In genomic region chr6:106014930-106015329, GRCh38 we compare ENCODE assay signal across 19 cellular contexts.
DNase-seq lines count a peak whose midpoint lies in the region; ATAC-seq and TF ChIP-seq lines count a peak whose summit lies in the region.
"Had no signal": no experiment of that assay in that cellular context is flagged by ENCODE, and none has a peak within 500 bp of the region (broad histone marks: within the 10 kb centered on the region; RNA-seq: fewer than 3 reads in every experiment).

No MANE protein-coding gene starts in this region.

- H3K4me3 Mint-ChIP-seq in WTC11: no peak overlapping the region
- H3K4me3 Mint-ChIP-seq in neural progenitor cell: no peak overlapping the region
- H3K4me3 Mint-ChIP-seq: CD4-positive, alpha-beta memory T cell; HFFc6 had no signal

- CTCF ChIA-PET in WTC11 (lab: Charles Lee): interaction anchor here (0.8 to 1.1 kb wide), 2 partner anchors 13 to 58 kb away, joined by 4 read pairs; no protein-coding TSS in a partner anchor

- peaks cover 10% of the 10 kb centered on the region for H3K27me3 Mint-ChIP-seq in WTC11 (ENCODE audit: low read depth)
- peaks cover 4% of the 10 kb centered on the region for H3K27me3 Mint-ChIP-seq in neural progenitor cell (ENCODE audit: insufficient read depth, low read depth)

- H3K27ac Mint-ChIP-seq in WTC11 (peak overlapping the region; percentile 61), neural progenitor cell (no peak overlapping the region)
- H3K27ac Mint-ChIP-seq: CD4-positive, alpha-beta memory T cell; HFFc6 had no signal

- peaks cover 23% of the 10 kb centered on the region for H3K4me1 Mint-ChIP-seq in WTC11
- peaks cover 16% of the 10 kb centered on the region for H3K4me1 Mint-ChIP-seq in neural progenitor cell

- POLR2A ChIA-PET in WTC11 (lab: Charles Lee): no interaction called here

- H3K4me3 ChIP-seq in HAP-1 (no peak overlapping the region), iPS-18a (ENCODE audit: low read length) (no peak overlapping the region), neural progenitor cell (no peak overlapping the region), psoas muscle (no peak overlapping the region)
- H3K4me3 ChIP-seq: K562 had no signal

- no peaks in the 10 kb centered on the region for H3K36me3 Mint-ChIP-seq in WTC11
- H3K36me3 Mint-ChIP-seq in neural progenitor cell: no peaks in the 10 kb centered on the region
- H3K36me3 Mint-ChIP-seq: CD4-positive, alpha-beta memory T cell had no signal

- intact Hi-C loops in psoas muscle (cut with DNase I): no loop called here

- H3K79me2 ChIP-seq in neural progenitor cell (ENCODE audit: low read depth): no peaks in the 10 kb centered on the region

- peaks cover 29% of the 10 kb centered on the region for H3F3A ChIP-seq in neural progenitor cell (ENCODE audit: low read depth)

- no peak overlapping the region for H2AFZ ChIP-seq in neural progenitor cell (replicated peaks)

- no peaks in the 10 kb centered on the region for H4K20me1 ChIP-seq in neural progenitor cell (ENCODE audit: low read depth)

- H3K36me3 ChIP-seq in HAP-1 (replicated peaks) (no peaks in the 10 kb centered on the region), iPS-18a (ENCODE audit: control insufficient read depth, low read depth, low read length) (no peaks in the 10 kb centered on the region), neural progenitor cell (no peaks in the 10 kb centered on the region), psoas muscle (ENCODE audit: insufficient read depth in 1 of 2, low read depth in 1 of 2) (no peaks in the 10 kb centered on the region)

- DNase-seq in HAP-1 (ENCODE audit: low spot score in 2 of 2) (peak; percentile 55 to 82), WTC11 (ENCODE audit: low spot score) (no peak), neural progenitor cell (ENCODE audit: low spot score) (peak; percentile 39), CD1c-positive myeloid dendritic cell (ENCODE audit: extremely low spot score) (no peak), HUDEP-2 (lab: John Stamatoyannopoulos, UW; ENCODE audit: unreplicated experiment in 76 of 76) (no peak), psoas muscle (no peak)
- DNase-seq: ACHN; AML-193; CD4-positive, alpha-beta memory T cell; DMS153; DMS79; GF-D8; HFFc6; IMR-90 had no signal

- no peaks in the 10 kb centered on the region for H3K9me3 ChIP-seq in HAP-1
- H3K9me3 ChIP-seq in iPS-18a (ENCODE audit: control insufficient read depth, low read depth, low read length): no peaks in the 10 kb centered on the region
- no peaks in the 10 kb centered on the region for H3K9me3 ChIP-seq in neural progenitor cell (ENCODE audit: low read depth)
- H3K9me3 ChIP-seq in psoas muscle: no peaks in the 10 kb centered on the region

- TF ChIP-seq CTCF in WTC11 (IDR thresholded peaks at IDR 0.05) (no peak), neural progenitor cell (IDR thresholded peaks at IDR 0.05) (no peak), psoas muscle (IDR thresholded peaks at IDR 0.05) (no peak)

- ATAC-seq in WTC11 (peak; percentile 81), esophagus mucosa (no peak), psoas muscle (no peak)
- ATAC-seq: HCT116, K562 had no signal

- H3K27ac ChIP-seq in iPS-18a (ENCODE audit: low read length) (no peak overlapping the region), neural progenitor cell (no peak overlapping the region), psoas muscle (no peak overlapping the region)
- H3K27ac ChIP-seq: C4-2B had no signal

- H3K9me3 Mint-ChIP-seq in WTC11: no peaks in the 10 kb centered on the region
- H3K9me3 Mint-ChIP-seq in neural progenitor cell: no peaks in the 10 kb centered on the region
- H3K9me3 Mint-ChIP-seq: CD4-positive, alpha-beta memory T cell; HFFc6 had no signal

- H3K4me2 ChIP-seq in neural progenitor cell: peak overlapping the region; percentile 53

- peak overlapping the region; percentile 22 for H3K9ac ChIP-seq in iPS-18a (ENCODE audit: low read length)
- H3K9ac ChIP-seq in neural progenitor cell: no peak overlapping the region

- H3K4me1 ChIP-seq in HAP-1 (peaks cover 15% of the 10 kb centered on the region), iPS-18a (ENCODE audit: control insufficient read depth, low read depth, low read length) (peaks cover 9% of the 10 kb centered on the region), neural progenitor cell (peaks cover 31% of the 10 kb centered on the region), psoas muscle (no peaks in the 10 kb centered on the region)

- in situ Hi-C loops in HAP-1 (cut with MboI; ENCODE audit: low sequenced_read_pairs): no loop called here

- H3K27me3 ChIP-seq in HAP-1 (ENCODE audit: low read depth): peaks cover 35% of the 10 kb centered on the region
- no peaks in the 10 kb centered on the region for H3K27me3 ChIP-seq in iPS-18a (ENCODE audit: control insufficient read depth, insufficient read depth, low read length)
- no peaks in the 10 kb centered on the region for H3K27me3 ChIP-seq in neural progenitor cell
- H3K27me3 ChIP-seq in psoas muscle (ENCODE audit: insufficient read depth in 3 of 3, low read length in 2 of 3): peaks cover 0 to 7% (median 0%) of the 10 kb centered on the region in 3 donors

- 29 to 57% (median 37%) methylated on average over 2 of the region's 2 CpGs for WGBS in psoas muscle, 3 donors

TF ChIP-seq in WTC11, 78 proteins besides CTCF, POLR2A, EP300 and RAD21:
- no peak for TF ChIP-seq TEAD4 (CRISPR knock-in tag; IDR thresholded peaks at IDR 0.05)
- no peak for TF ChIP-seq TP53 (CRISPR knock-in tag; IDR thresholded peaks at IDR 0.05)
- TF ChIP-seq ATF3 (CRISPR knock-in tag; conservative IDR thresholded peaks at IDR 0.05): no peak
- no peak for TF ChIP-seq SMAD4 (CRISPR knock-in tag; IDR thresholded peaks at IDR 0.05)
- no peak for TF ChIP-seq MAX (CRISPR knock-in tag; IDR thresholded peaks at IDR 0.05)

Comparison
In these comparisons a context has a peak if more than half of its experiments do, and no peak if none do; other contexts are left out.
1. DNase-seq: peak in HAP-1 (2 of 2) and neural progenitor cell (single experiment); none in WTC11 (single experiment), CD1c-positive myeloid dendritic cell (single experiment), HUDEP-2 (0 of 76) and psoas muscle (0 of 2).